ENCODE assay signal across 24 cellular contexts in genomic region chr5:144104086-144104485, GRCh38.
DNase-seq lines count a peak whose midpoint lies in the region; ATAC-seq, FAIRE-seq and TF ChIP-seq lines count a peak whose summit lies in the region.
"Had no signal": no experiment of that assay in that cellular context is flagged by ENCODE, and none has a peak within 500 bp of the region (broad histone marks: within the 10 kb centered on the region; RNA-seq: fewer than 3 reads in every experiment).

No MANE protein-coding gene starts in this region.

- no peaks in the 10 kb centered on the region for H3K4me1 Mint-ChIP-seq in neural progenitor cell
- H3K4me1 Mint-ChIP-seq in activated T-cell treated with anti-CD3 and anti-CD28 coated beads, Interleukin-2, amount 50 U/mL, for 4 hours (ENCODE audit: low read depth): no peaks in the 10 kb centered on the region
- H3K4me1 Mint-ChIP-seq: CD8-positive, alpha-beta memory T cell; T-cell had no signal

- H3K4ac ChIP-seq in IMR-90 (ENCODE audit: low read depth, low read length): no peak overlapping the region

- TF ChIP-seq RAD21 in IMR-90 (IDR thresholded peaks at IDR 0.05; ENCODE audit: low read length): no peak

- H3K9ac ChIP-seq in IMR-90 (ENCODE audit: low read depth, low read length) (no peak overlapping the region), neural progenitor cell (no peak overlapping the region)

- no peak overlapping the region for H3K14ac ChIP-seq in IMR-90 (replicated peaks; ENCODE audit: low read depth, low read length)

- H3K9me3 ChIP-seq in IMR-90 (ENCODE audit: control insufficient read depth, insufficient read depth, low read length) (no peaks in the 10 kb centered on the region), neural progenitor cell (ENCODE audit: low read depth) (no peaks in the 10 kb centered on the region)
- H3K9me3 ChIP-seq: SJCRH30 had no signal

- no peak overlapping the region for H2BK20ac ChIP-seq in IMR-90 (ENCODE audit: low read depth, low read length)

- H3K27ac Mint-ChIP-seq in neural progenitor cell: no peak overlapping the region
- H3K27ac Mint-ChIP-seq: T-cell; T-helper 2 cell treated with Interferon-gamma antibody and Interleukin-4, amounts not matched to agents 5 μg/mL and 100 μg/mL, for 36 hours had no signal

- H2BK120ac ChIP-seq in IMR-90 (ENCODE audit: low read depth, low read length): no peak overlapping the region

- H3K4me1 ChIP-seq in IMR-90 (ENCODE audit: control insufficient read depth, insufficient read depth, low read length): peaks cover 2% of the 10 kb centered on the region; the same call in 1 of the 2 replicates
- H3K4me1 ChIP-seq in neural progenitor cell: no peaks in the 10 kb centered on the region
- H3K4me1 ChIP-seq: SJCRH30 had no signal

- no peaks in the 10 kb centered on the region for H3K27me3 Mint-ChIP-seq in neural progenitor cell (ENCODE audit: insufficient read depth, low read depth)
- H3K27me3 Mint-ChIP-seq in activated T-cell treated with anti-CD3 and anti-CD28 coated beads, Interleukin-2, amount 50 U/mL, for 4 hours (ENCODE audit: low read depth): no peaks in the 10 kb centered on the region
- H3K27me3 Mint-ChIP-seq: T-cell had no signal

- H3K23ac ChIP-seq in IMR-90 (ENCODE audit: low read depth, low read length): no peak overlapping the region

- no peak overlapping the region for H2AK5ac ChIP-seq in IMR-90 (ENCODE audit: low read depth, low read length)

- peak overlapping the region; percentile 51; the same call in 1 of the 2 replicates for H3K18ac ChIP-seq in IMR-90 (ENCODE audit: low read depth, low read length)

- no peaks in the 10 kb centered on the region for H3K9me3 Mint-ChIP-seq in neural progenitor cell
- no peaks in the 10 kb centered on the region for H3K9me3 Mint-ChIP-seq in activated T-cell treated with anti-CD3 and anti-CD28 coated beads, Interleukin-2, amount 50 U/mL, for 4 hours
- H3K9me3 Mint-ChIP-seq: CD8-positive, alpha-beta memory T cell; T-cell; T-helper 2 cell treated with Interferon-gamma antibody and Interleukin-4, amounts not matched to agents 5 μg/mL and 100 μg/mL, for 36 hours had no signal

- no peaks in the 10 kb centered on the region for H3K27me3 ChIP-seq in IMR-90 (ENCODE audit: control insufficient read depth, insufficient read depth, low read length)
- no peaks in the 10 kb centered on the region for H3K27me3 ChIP-seq in neural progenitor cell
- H3K27me3 ChIP-seq: SJCRH30 had no signal

- ATAC-seq in GM19328 (IDR thresholded peaks at IDR 0.05; ENCODE audit: unreplicated experiment) (peak; percentile 81), IMR-90 (ENCODE audit: low read depth) (no peak), HG03571 (IDR thresholded peaks at IDR 0.05; ENCODE audit: unreplicated experiment) (no peak)
- no peak for ATAC-seq in activated T-cell treated with anti-CD3 and anti-CD28 coated beads, Interleukin-2, amount 50 U/mL, for 4 hours
- ATAC-seq: Panc1, T-cell had no signal

- in situ Hi-C loops in IMR-90 (cut with MboI; ENCODE audit: low sequenced_read_pairs): no loop called here

- no peak overlapping the region for H2AK9ac ChIP-seq in IMR-90 (replicated peaks; ENCODE audit: low read depth, low read length, poor library complexity)

- no peaks in the 10 kb centered on the region for H3K36me3 Mint-ChIP-seq in neural progenitor cell
- no peaks in the 10 kb centered on the region for H3K36me3 Mint-ChIP-seq in activated T-cell treated with anti-CD3 and anti-CD28 coated beads, Interleukin-2, amount 50 U/mL, for 4 hours (ENCODE audit: insufficient read depth)
- H3K36me3 Mint-ChIP-seq: CD8-positive, alpha-beta memory T cell; T-cell had no signal

- H4K20me1 ChIP-seq in IMR-90 (ENCODE audit: insufficient read depth, low read length) (no peaks in the 10 kb centered on the region), neural progenitor cell (ENCODE audit: low read depth) (no peaks in the 10 kb centered on the region)

- WGBS in IMR-90 (ENCODE audit: extremely low coverage in 2 of 2, insufficient read length in 1 of 2), 2 experiments: 100% methylated on average over 2 of the region's 2 CpGs; no CpG with 5 or more reads in 1 of the 2 experiments

- no peak overlapping the region for H2BK5ac ChIP-seq in IMR-90 (ENCODE audit: low read depth, low read length, poor library complexity, severe bottlenecking)

- no peak overlapping the region for H4K91ac ChIP-seq in IMR-90 (ENCODE audit: insufficient read depth, low read depth, low read length)

- H4K8ac ChIP-seq in IMR-90 (ENCODE audit: low read depth in 2 of 2, low read length in 2 of 2): no peak overlapping the region

- H3K4me3 ChIP-seq in IMR-90 (ENCODE audit: insufficient read depth, low read depth, low read length) (no peak overlapping the region), neural progenitor cell (no peak overlapping the region)
- H3K4me3 ChIP-seq: SJCRH30 had no signal

- no peak overlapping the region for H3K4me2 ChIP-seq in IMR-90 (ENCODE audit: low read depth, low read length)
- no peak overlapping the region for H3K4me2 ChIP-seq in neural progenitor cell

- H3K27ac ChIP-seq in IMR-90 (ENCODE audit: insufficient read depth, low read length) (no peak overlapping the region), neural progenitor cell (no peak overlapping the region)
- H3K27ac ChIP-seq: C4-2B, SJCRH30 had no signal

- no peak for DNase-seq in GM12892 (ENCODE audit: insufficient read length)
- no peak for DNase-seq in IMR-90
- no peak for DNase-seq in neural progenitor cell (ENCODE audit: low spot score)
- DNase-seq in activated T-cell treated with anti-CD3 and anti-CD28 coated beads, Interleukin-2, amount 50 U/mL, for 4 hours: no peak
- DNase-seq in D721Med (ENCODE audit: insufficient read length, low spot score): no peak
- DNase-seq: Calu3; CD8-positive, alpha-beta memory T cell; MM.1S; NCI-H1048; NCI-H1417 treated with DMSO at 0.1 percent for 48 hours; NCI-H187 treated with DMSO at 0.1 percent for 48 hours; NCI-H226; NCI-H510A treated with DMSO at 0.1 percent for 48 hours; NCI-H748 treated with DMSO at 0.1 percent for 48 hours; NK-92 treated with Interleukin-12 subunit alpha and Interleukin-12 subunit beta, amount 100 ng/mL, for 24 hours; SJCRH30; T-cell had no signal

- no peaks in the 10 kb centered on the region for H3F3A ChIP-seq in neural progenitor cell (ENCODE audit: low read depth)

- TF ChIP-seq POLR2A in GM12892 (IDR thresholded peaks at IDR 0.05; ENCODE audit: low read depth, low read length) (no peak), IMR-90 (IDR thresholded peaks at IDR 0.05; ENCODE audit: low read depth, low read length) (no peak)

- H4K5ac ChIP-seq in IMR-90 (ENCODE audit: low read depth, low read length): no peak overlapping the region

- FAIRE-seq in GM12892 (lab: Jason Lieb, UNC) (peak; percentile 21), D721Med (lab: Jason Lieb, UNC) (no peak)
- FAIRE-seq: A204.1, G401.6 had no signal

- TF ChIP-seq CTCF in IMR-90 (conservative IDR thresholded peaks at IDR 0.05; ENCODE audit: low read depth, low read length): no peak
- no peak for TF ChIP-seq CTCF in neural progenitor cell (IDR thresholded peaks at IDR 0.05)
- no peak for TF ChIP-seq CTCF in D721Med (IDR thresholded peaks at IDR 0.05; ENCODE audit: insufficient read depth, missing control alignments)

- no peak overlapping the region for H2AFZ ChIP-seq in IMR-90 (replicated peaks; ENCODE audit: low read length, poor library complexity)
- H2AFZ ChIP-seq in neural progenitor cell (replicated peaks): peak overlapping the region; percentile 35

- POLR2A ChIA-PET in IMR-90 (lab: Charles Lee; ENCODE audit: unreplicated experiment): no interaction called here

- H3K79me2 ChIP-seq in neural progenitor cell (ENCODE audit: low read depth): no peaks in the 10 kb centered on the region

- CTCF ChIA-PET in IMR-90 (lab: Yijun Ruan, JAX): interaction anchor here (1.2 kb wide), 1 partner anchor 32 kb away, joined by 3 read pairs; no protein-coding TSS in a partner anchor

- no peaks in the 10 kb centered on the region for H3K9me1 ChIP-seq in IMR-90 (ENCODE audit: insufficient read depth, low read length)

- H3K36me3 ChIP-seq in IMR-90 (ENCODE audit: control insufficient read depth, insufficient read depth, low read length) (no peaks in the 10 kb centered on the region), neural progenitor cell (no peaks in the 10 kb centered on the region)
- H3K36me3 ChIP-seq: SJCRH30 had no signal

- BruUV-seq in IMR-90 (replicated peaks; lab: Mats Ljungman, UMichigan): no TSS peak

- intact Hi-C loops in IMR-90 (cut with micrococcal nuclease): no loop called here

- dilution Hi-C loops in IMR-90 (cut with HindIII; ENCODE audit: low sequenced_read_pairs, unreplicated experiment): no loop called here

- no peak overlapping the region for H2BK15ac ChIP-seq in IMR-90 (ENCODE audit: low read depth, low read length)

- H3K56ac ChIP-seq in IMR-90 (ENCODE audit: extremely low read depth, insufficient read depth, low read length): no peak overlapping the region

- H3K4me3 Mint-ChIP-seq in neural progenitor cell: no peak overlapping the region
- H3K4me3 Mint-ChIP-seq in activated T-cell treated with anti-CD3 and anti-CD28 coated beads, Interleukin-2, amount 50 U/mL, for 4 hours: no peak overlapping the region
- H3K4me3 Mint-ChIP-seq: CD8-positive, alpha-beta memory T cell; T-cell; T-helper 2 cell treated with Interferon-gamma antibody and Interleukin-4, amounts not matched to agents 5 μg/mL and 100 μg/mL, for 36 hours had no signal

- no peaks in the 10 kb centered on the region for H3K79me1 ChIP-seq in IMR-90 (ENCODE audit: low read depth in 1 of 2, low read length in 2 of 2)

TF ChIP-seq in IMR-90, 13 proteins besides CTCF, POLR2A, EP300 and RAD21:
- no peak for TF ChIP-seq USF2 (IDR thresholded peaks at IDR 0.05; ENCODE audit: low read depth, low read length)
- no peak for TF ChIP-seq RFX5 (IDR thresholded peaks at IDR 0.05; ENCODE audit: low read depth, low read length)
